16 cellular contexts compared by ENCODE assay signal in genomic region chr22:22817468-22818201, GRCh38.
DNase-seq lines count a peak whose midpoint lies in the region; ATAC-seq and TF ChIP-seq lines count a peak whose summit lies in the region.
"Had no signal": no experiment of that assay in that cellular context is flagged by ENCODE, and none has a peak within 500 bp of the region (broad histone marks: within the 10 kb centered on the region; RNA-seq: fewer than 3 reads in every experiment).

No MANE protein-coding gene starts in this region.

- CTCF ChIA-PET in activated CD4-positive, alpha-beta T cell treated with anti-CD3 and anti-CD28 coated beads, Interleukin-2, amount 10 ng/mL, durations not matched to agents 7 days and 5 days (lab: Charles Lee) = interaction anchor here (2.5 to 2.7 kb wide), 2 partner anchors 13 to 30 kb away, joined by 6 to 10 read pairs; no protein-coding TSS in a partner anchor

- POLR2A ChIA-PET in activated CD4-positive, alpha-beta T cell treated with anti-CD3 and anti-CD28 coated beads, Interleukin-2, amount 10 ng/mL, durations not matched to agents 7 days and 5 days (lab: Charles Lee) = no interaction called here

- H3K9me3 Mint-ChIP-seq in activated CD4-positive, alpha-beta T cell treated with anti-CD3 and anti-CD28 coated beads, Interleukin-2, amount 10 ng/mL, durations not matched to agents 7 days and 5 days = no peaks in the 10 kb centered on the region
- H3K9me3 Mint-ChIP-seq in GM23338 (no peaks in the 10 kb centered on the region), nephron (no peaks in the 10 kb centered on the region)
- H3K9me3 Mint-ChIP-seq in activated naive CD8-positive, alpha-beta T cell treated with anti-CD3 and anti-CD28 coated beads for 36 hours = no peaks in the 10 kb centered on the region
- H3K9me3 Mint-ChIP-seq: dendritic cell treated with granulocyte-macrophage colony-stimulating factor and Interleukin-4, amounts not matched to agents 40 ng/mL and 50 ng/mL, for 4 days had no signal

- peaks cover 82% of the 10 kb centered on the region for H3K4me1 Mint-ChIP-seq in activated CD4-positive, alpha-beta T cell treated with anti-CD3 and anti-CD28 coated beads, Interleukin-2, amount 10 ng/mL, durations not matched to agents 7 days and 5 days
- H3K4me1 Mint-ChIP-seq in GM23338 (peaks cover 3% of the 10 kb centered on the region; the same call in 1 of the 3 replicates), nephron (no peaks in the 10 kb centered on the region)
- peaks cover 72% of the 10 kb centered on the region for H3K4me1 Mint-ChIP-seq in activated naive CD8-positive, alpha-beta T cell treated with anti-CD3 and anti-CD28 coated beads for 36 hours

- H3K4me2 ChIP-seq in GM23338 = no peak overlapping the region

- no peaks in the 10 kb centered on the region for H4K20me1 ChIP-seq in GM23338 (replicated peaks; ENCODE audit: insufficient read depth)

- no peaks in the 10 kb centered on the region for H3F3A ChIP-seq in GM23338 (replicated peaks; ENCODE audit: low read depth)

- TF ChIP-seq CTCF in GM23338 (conservative IDR thresholded peaks at IDR 0.05; ENCODE audit: low read depth in 2 of 2) (peak; percentile 25; a peak in 3 of 4 replicates), nephron (IDR thresholded peaks at IDR 0.05; ENCODE audit: unreplicated experiment in 3 of 3) (no peak)

- H3K27ac Mint-ChIP-seq in activated CD4-positive, alpha-beta T cell treated with anti-CD3 and anti-CD28 coated beads, Interleukin-2, amount 10 ng/mL, durations not matched to agents 7 days and 5 days = peak overlapping the region; percentile 98
- H3K27ac Mint-ChIP-seq in GM23338 = no peak overlapping the region
- peak overlapping the region; percentile 52 for H3K27ac Mint-ChIP-seq in activated naive CD8-positive, alpha-beta T cell treated with anti-CD3 and anti-CD28 coated beads for 36 hours
- H3K27ac Mint-ChIP-seq in nephron = peak overlapping the region in 2 of 3 experiments; percentile 7 to 16
- H3K27ac Mint-ChIP-seq: dendritic cell treated with granulocyte-macrophage colony-stimulating factor and Interleukin-4, amounts not matched to agents 40 ng/mL and 50 ng/mL, for 4 days; progenitor cell of endocrine pancreas had no signal

- peaks cover 99% of the 10 kb centered on the region for H3K27me3 ChIP-seq in GM23338 (ENCODE audit: insufficient read depth)

- H3K36me3 ChIP-seq in GM23338 (ENCODE audit: insufficient read depth) = no peaks in the 10 kb centered on the region

- H3K36me3 Mint-ChIP-seq in activated CD4-positive, alpha-beta T cell treated with anti-CD3 and anti-CD28 coated beads, Interleukin-2, amount 10 ng/mL, durations not matched to agents 7 days and 5 days (ENCODE audit: low read depth) = peaks cover 18% of the 10 kb centered on the region
- H3K36me3 Mint-ChIP-seq in GM23338 (ENCODE audit: low read depth) (no peaks in the 10 kb centered on the region), nephron (ENCODE audit: low read depth) (no peaks in the 10 kb centered on the region)
- peaks cover 2% of the 10 kb centered on the region for H3K36me3 Mint-ChIP-seq in activated naive CD8-positive, alpha-beta T cell treated with anti-CD3 and anti-CD28 coated beads for 36 hours

- H3K79me2 ChIP-seq in GM23338 (replicated peaks; ENCODE audit: insufficient read depth) = no peaks in the 10 kb centered on the region

- H3K27me3 Mint-ChIP-seq in activated CD4-positive, alpha-beta T cell treated with anti-CD3 and anti-CD28 coated beads, Interleukin-2, amount 10 ng/mL, durations not matched to agents 7 days and 5 days = no peaks in the 10 kb centered on the region
- H3K27me3 Mint-ChIP-seq in GM23338 (ENCODE audit: insufficient read depth, low read depth, poor library complexity) = peaks cover 63% of the 10 kb centered on the region
- no peaks in the 10 kb centered on the region for H3K27me3 Mint-ChIP-seq in activated naive CD8-positive, alpha-beta T cell treated with anti-CD3 and anti-CD28 coated beads for 36 hours
- H3K27me3 Mint-ChIP-seq in nephron (ENCODE audit: low read depth) = peaks cover 44% of the 10 kb centered on the region
- H3K27me3 Mint-ChIP-seq: dendritic cell treated with granulocyte-macrophage colony-stimulating factor and Interleukin-4, amounts not matched to agents 40 ng/mL and 50 ng/mL, for 4 days had no signal

- 0 out of 2 replicates have a peak, but pooled peaks cover 2% of the 10 kb centered on the region for H3K9me2 ChIP-seq in GM23338 (ENCODE audit: insufficient read depth)

- H3K4me1 ChIP-seq in GM23338 (ENCODE audit: insufficient read depth) = no peaks in the 10 kb centered on the region

- no peak overlapping the region for H3K27ac ChIP-seq in GM23338 (ENCODE audit: low read depth)

- no peak for DNase-seq in activated CD4-positive, alpha-beta T cell treated with anti-CD3 and anti-CD28 coated beads, Interleukin-2, amount 10 ng/mL, durations not matched to agents 7 days and 5 days
- DNase-seq in activated CD4-positive, alpha-beta T cell treated with anti-CD3 and anti-CD28 coated beads for 1 hour = no peak
- DNase-seq in GM23338 (ENCODE audit: low spot score) (no peak), medulla oblongata (ENCODE audit: extremely low spot score) (no peak), NOMO-1 (lab: John Stamatoyannopoulos, UW; ENCODE audit: unreplicated experiment in 2 of 2) (no peak)
- DNase-seq in activated naive CD8-positive, alpha-beta T cell treated with anti-CD3 and anti-CD28 coated beads for 36 hours = no peak
- DNase-seq in effector CD8-positive, alpha-beta T cell (lab: John Stamatoyannopoulos, UW) = no peak
- DNase-seq: DMS79 treated with DMSO at 0.1 percent for 48 hours, IMR-90, NCI-H1417 treated with DMSO at 0.1 percent for 48 hours, NCI-H774, trophoblast cell had no signal

- peak; percentile 41; the same call in 1 of the 3 replicates for ATAC-seq in GM23338
- ATAC-seq: Right ventricle myocardium inferior had no signal

- H2AFZ ChIP-seq in GM23338 = no peak overlapping the region

- H3K4me3 Mint-ChIP-seq in activated CD4-positive, alpha-beta T cell treated with anti-CD3 and anti-CD28 coated beads, Interleukin-2, amount 10 ng/mL, durations not matched to agents 7 days and 5 days = no peak overlapping the region
- no peak overlapping the region for H3K4me3 Mint-ChIP-seq in GM23338
- H3K4me3 Mint-ChIP-seq in activated naive CD8-positive, alpha-beta T cell treated with anti-CD3 and anti-CD28 coated beads for 36 hours = no peak overlapping the region
- no peak overlapping the region for H3K4me3 Mint-ChIP-seq in nephron
- H3K4me3 Mint-ChIP-seq: dendritic cell treated with granulocyte-macrophage colony-stimulating factor and Interleukin-4, amounts not matched to agents 40 ng/mL and 50 ng/mL, for 4 days had no signal

- H3K4me3 ChIP-seq in GM23338 = no peak overlapping the region

TF ChIP-seq in GM23338, 12 proteins besides CTCF, POLR2A, EP300 and RAD21 (continues in another document):
- TF ChIP-seq ZNF114 (CRISPR knock-in tag; IDR thresholded peaks at IDR 0.05) (no peak), NANOG (IDR thresholded peaks at IDR 0.05; ENCODE audit: borderline replicate concordance) (no peak), EZH2phosphoT487 (IDR thresholded peaks at IDR 0.05; ENCODE audit: unreplicated experiment) (no peak), CREB1 (CRISPR knock-in tag; IDR thresholded peaks at IDR 0.05; ENCODE audit: low read depth) (no peak), EZH2 (IDR thresholded peaks at IDR 0.05; ENCODE audit: low read depth, unreplicated experiment) (no peak), STAT1 (IDR thresholded peaks at IDR 0.05; ENCODE audit: unreplicated experiment) (no peak)
- TF ChIP-seq, protein P1, sequence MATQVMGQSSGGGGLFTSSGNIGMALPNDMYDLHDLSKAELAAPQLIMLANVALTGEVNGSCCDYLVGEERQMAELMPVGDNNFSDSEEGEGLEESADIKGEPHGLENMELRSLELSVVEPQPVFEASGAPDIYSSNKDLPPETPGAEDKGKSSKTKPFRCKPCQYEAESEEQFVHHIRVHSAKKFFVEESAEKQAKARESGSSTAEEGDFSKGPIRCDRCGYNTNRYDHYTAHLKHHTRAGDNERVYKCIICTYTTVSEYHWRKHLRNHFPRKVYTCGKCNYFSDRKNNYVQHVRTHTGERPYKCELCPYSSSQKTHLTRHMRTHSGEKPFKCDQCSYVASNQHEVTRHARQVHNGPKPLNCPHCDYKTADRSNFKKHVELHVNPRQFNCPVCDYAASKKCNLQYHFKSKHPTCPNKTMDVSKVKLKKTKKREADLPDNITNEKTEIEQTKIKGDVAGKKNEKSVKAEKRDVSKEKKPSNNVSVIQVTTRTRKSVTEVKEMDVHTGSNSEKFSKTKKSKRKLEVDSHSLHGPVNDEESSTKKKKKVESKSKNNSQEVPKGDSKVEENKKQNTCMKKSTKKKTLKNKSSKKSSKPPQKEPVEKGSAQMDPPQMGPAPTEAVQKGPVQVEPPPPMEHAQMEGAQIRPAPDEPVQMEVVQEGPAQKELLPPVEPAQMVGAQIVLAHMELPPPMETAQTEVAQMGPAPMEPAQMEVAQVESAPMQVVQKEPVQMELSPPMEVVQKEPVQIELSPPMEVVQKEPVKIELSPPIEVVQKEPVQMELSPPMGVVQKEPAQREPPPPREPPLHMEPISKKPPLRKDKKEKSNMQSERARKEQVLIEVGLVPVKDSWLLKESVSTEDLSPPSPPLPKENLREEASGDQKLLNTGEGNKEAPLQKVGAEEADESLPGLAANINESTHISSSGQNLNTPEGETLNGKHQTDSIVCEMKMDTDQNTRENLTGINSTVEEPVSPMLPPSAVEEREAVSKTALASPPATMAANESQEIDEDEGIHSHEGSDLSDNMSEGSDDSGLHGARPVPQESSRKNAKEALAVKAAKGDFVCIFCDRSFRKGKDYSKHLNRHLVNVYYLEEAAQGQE (IDR thresholded peaks at IDR 0.05; ENCODE audit: unreplicated experiment) = no peak
- TF ChIP-seq, protein P2, sequence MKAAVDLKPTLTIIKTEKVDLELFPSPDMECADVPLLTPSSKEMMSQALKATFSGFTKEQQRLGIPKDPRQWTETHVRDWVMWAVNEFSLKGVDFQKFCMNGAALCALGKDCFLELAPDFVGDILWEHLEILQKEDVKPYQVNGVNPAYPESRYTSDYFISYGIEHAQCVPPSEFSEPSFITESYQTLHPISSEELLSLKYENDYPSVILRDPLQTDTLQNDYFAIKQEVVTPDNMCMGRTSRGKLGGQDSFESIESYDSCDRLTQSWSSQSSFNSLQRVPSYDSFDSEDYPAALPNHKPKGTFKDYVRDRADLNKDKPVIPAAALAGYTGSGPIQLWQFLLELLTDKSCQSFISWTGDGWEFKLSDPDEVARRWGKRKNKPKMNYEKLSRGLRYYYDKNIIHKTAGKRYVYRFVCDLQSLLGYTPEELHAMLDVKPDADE (IDR thresholded peaks at IDR 0.05) = no peak

Comparison
In these comparisons a context has a peak if more than half of its experiments do, and no peak if none do; other contexts are left out.
1. CTCF ChIP-seq: peak in GM23338 (2 of 2); none in nephron (0 of 3).